8 cellular contexts compared by ENCODE assay signal in genomic region chr2:241355983-241356870, GRCh38. TPM values are rescaled to one million over a fixed set of nuclear protein-coding genes. Genes with fewer than 3 reads are reported as not detected.
DNase-seq lines count a peak whose midpoint lies in the region; ATAC-seq and TF ChIP-seq lines count a peak whose summit lies in the region.

FARP2 (plus strand) TSS chr2:241356285; CDS start chr2:241373108, 16,823 bp downstream.

- H3K36me3 ChIP-seq in ectodermal cell (ENCODE audit: control insufficient read depth, insufficient read depth, low read length) (peaks cover 10% of the 10 kb centered on the region), lower lobe of right lung (peaks cover 34% of the 10 kb centered on the region)

- H3K27me3 ChIP-seq in ectodermal cell (ENCODE audit: control insufficient read depth, insufficient read depth, low read length, poor library complexity, severe bottlenecking) (no peaks in the 10 kb centered on the region), lower lobe of right lung (ENCODE audit: low read depth) (no peaks in the 10 kb centered on the region)

- H3K9me3 ChIP-seq in ectodermal cell (ENCODE audit: control insufficient read depth, low read length): no peaks in the 10 kb centered on the region
- no peaks in the 10 kb centered on the region for H3K9me3 ChIP-seq in lower lobe of right lung

- H3K27ac ChIP-seq in ectodermal cell (ENCODE audit: insufficient read depth, low read depth, low read length, poor library complexity, severe bottlenecking) (peak within 1 kb of the TSS; percentile 86), lower lobe of right lung (peak within 1 kb of the TSS; percentile 89)

- peaks cover 6% of the 10 kb centered on the region for H3K4me1 ChIP-seq in ectodermal cell (ENCODE audit: control insufficient read depth, insufficient read depth, low read length)
- H3K4me1 ChIP-seq in lower lobe of right lung: peaks cover 45% of the 10 kb centered on the region

- peak; percentile 91 to 95 for ATAC-seq in lower lobe of right lung

- WGBS in ectodermal cell, 2 experiments: 1% methylated on average over 101 of the region's 101 CpGs

- intact Hi-C loops in lower lobe of right lung (cut with DNase I): no loop called here

- DNase-seq in CMK (ENCODE audit: low read depth) (peak; percentile 93), GM20000 (ENCODE audit: low spot score) (peak; percentile 95), HS-5 (ENCODE audit: low read depth) (peak; percentile 94), NK-92 (lab: John Stamatoyannopoulos, UW; ENCODE audit: unreplicated experiment) (peak; percentile 88), lower lobe of right lung (peak; percentile 100)
- peak; percentile 93 to 94 for DNase-seq in activated CD8-positive, alpha-beta memory T cell treated with anti-CD3 and anti-CD28 coated beads for 1 hour (ENCODE audit: extremely low read depth in 1 of 2, low read depth in 1 of 2)
- peak; percentile 93 to 96 (median 95) for DNase-seq in stimulated activated CD4-positive, alpha-beta T cell treated with anti-CD3 and anti-CD28 coated beads, TNF-alpha, amount 100 ng/mL, for 1 hour (ENCODE audit: low read depth in 3 of 3, low spot score in 1 of 3)

- TF ChIP-seq CTCF in GM20000 (IDR thresholded peaks at IDR 0.05; ENCODE audit: extremely low read depth, missing control alignments) (no peak), lower lobe of right lung (IDR thresholded peaks at IDR 0.05) (no peak)

- H3K4me3 ChIP-seq in ectodermal cell (ENCODE audit: insufficient read depth, low read depth, low read length) (peak within 1 kb of the TSS; percentile 86), lower lobe of right lung (peak within 1 kb of the TSS; percentile 72)

RNA-seq across cellular contexts. Expression of gene FARP2, which starts in this region (rescaled TPM):
- 32.2 TPM for polyA plus RNA-seq in ectodermal cell (2013, experiment 1 of 4)
- polyA plus RNA-seq in ectodermal cell (2013, experiment 2 of 4): 34.4 TPM
- 32.5 TPM for polyA plus RNA-seq in ectodermal cell (2013, experiment 3 of 4)
- 33.7 TPM for polyA plus RNA-seq in ectodermal cell (2013, experiment 4 of 4)
- total RNA-seq in lower lobe of right lung: 42.4 TPM

Comparison
In these comparisons a context has a peak if more than half of its experiments do, and no peak if none do; other contexts are left out.
1. Peak in every context shown above with its lines: DNase-seq, ATAC-seq, H3K4me3 ChIP-seq and H3K27ac ChIP-seq.